Comparison of ENCODE assay signal across 9 cellular contexts in the genomic region with DNA sequence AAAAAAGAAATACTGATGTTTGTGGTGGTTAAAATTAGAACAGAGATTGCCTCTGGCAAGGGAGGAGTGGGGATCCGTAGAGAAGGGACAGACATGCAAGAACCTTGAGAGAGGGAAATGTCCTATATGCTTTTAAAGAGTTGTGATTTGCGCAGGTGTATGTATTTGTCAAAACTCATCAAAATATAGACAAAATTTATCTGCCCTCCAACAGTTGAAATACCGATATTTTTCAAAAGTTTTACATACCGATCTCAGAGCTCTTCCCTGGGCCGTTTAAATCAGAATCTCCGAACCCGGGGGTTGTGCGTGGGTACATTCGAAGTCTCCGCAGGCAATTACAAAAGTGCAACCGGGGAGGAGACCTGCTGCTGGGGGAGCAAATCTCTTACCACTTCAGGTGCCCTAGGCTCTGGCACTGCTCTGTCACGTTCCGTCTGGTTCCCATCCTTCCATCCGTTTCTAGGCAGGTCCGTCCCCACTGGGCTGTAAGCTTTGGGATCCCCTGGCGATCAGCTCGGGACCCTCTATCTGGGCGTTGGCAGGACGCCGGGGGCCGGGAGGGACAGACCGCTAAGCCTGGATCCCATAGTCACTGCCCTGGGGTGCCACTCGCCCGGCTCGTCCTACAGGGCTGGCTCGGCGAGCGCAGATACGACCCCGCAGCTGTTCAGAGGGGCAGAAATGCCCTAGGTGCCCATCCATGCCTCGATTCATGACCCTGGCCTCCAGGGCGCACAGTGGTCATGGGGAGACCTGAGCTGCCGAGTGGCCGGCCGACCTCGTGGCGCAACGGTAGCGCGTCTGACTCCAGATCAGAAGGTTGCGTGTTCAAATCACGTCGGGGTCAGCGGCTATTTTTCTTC. TPM values are rescaled to one million over a fixed set of nuclear protein-coding genes. Genes with fewer than 3 reads are reported as not detected.
DNase-seq lines count a peak whose midpoint lies in the region; ATAC-seq and TF ChIP-seq lines count a peak whose summit lies in the region.
"Had no signal": no experiment of that assay in that cellular context is flagged by ENCODE, and none has a peak within 500 bp of the region (broad histone marks: within the 10 kb centered on the region; RNA-seq: fewer than 3 reads in every experiment).

No MANE protein-coding gene starts in this region.

- TF ChIP-seq CTCF in Peyer's patch (IDR thresholded peaks at IDR 0.05), result no peak
- no peak for TF ChIP-seq CTCF in fibroblast of pulmonary artery (IDR thresholded peaks at IDR 0.05; ENCODE audit: low read length, missing control alignments)
- no peak for TF ChIP-seq CTCF in natural killer cell (IDR thresholded peaks at IDR 0.05)

- peak; percentile 36 to 47 for TF ChIP-seq POLR2A in Peyer's patch (IDR thresholded peaks at IDR 0.05)

- H3K27ac ChIP-seq in Peyer's patch, result peak overlapping the region; percentile 88 to 99 (median 96)

- H3K4me3 ChIP-seq in Peyer's patch (peak overlapping the region; percentile 74 to 93 (median 84)), fibroblast of pulmonary artery (replicated peaks; ENCODE audit: low read depth, low read length) (peak overlapping the region; percentile 91)

- H3K4me3 Mint-ChIP-seq in natural killer cell, result no peak overlapping the region
- no peak overlapping the region for H3K4me3 Mint-ChIP-seq in stimulated activated naive B cell treated with anti-CD40 and anti-IgM and Interleukin-4, amounts not matched to agents 10 μg/mL and 1 μg/mL and 100 μg/mL, for 72 hours
- H3K4me3 Mint-ChIP-seq: dendritic cell treated with granulocyte-macrophage colony-stimulating factor and Interleukin-4, amounts not matched to agents 40 ng/mL and 50 ng/mL, for 4 days had no signal

- no peaks in the 10 kb centered on the region for H3K36me3 Mint-ChIP-seq in natural killer cell
- H3K36me3 Mint-ChIP-seq in stimulated activated naive B cell treated with anti-CD40 and anti-IgM and Interleukin-4, amounts not matched to agents 10 μg/mL and 1 μg/mL and 100 μg/mL, for 72 hours, result no peaks in the 10 kb centered on the region

- H3K4me1 ChIP-seq in Peyer's patch, result peaks cover 3 to 21% (median 12%) of the 10 kb centered on the region in 4 donors

- H3K27ac Mint-ChIP-seq in natural killer cell, result no peak overlapping the region
- no peak overlapping the region for H3K27ac Mint-ChIP-seq in stimulated activated naive B cell treated with anti-CD40 and anti-IgM and Interleukin-4, amounts not matched to agents 10 μg/mL and 1 μg/mL and 100 μg/mL, for 72 hours
- H3K27ac Mint-ChIP-seq: dendritic cell treated with granulocyte-macrophage colony-stimulating factor and Interleukin-4, amounts not matched to agents 40 ng/mL and 50 ng/mL, for 4 days had no signal

- H3K9me3 ChIP-seq in Peyer's patch, result no peaks in the 10 kb centered on the region

- no peaks in the 10 kb centered on the region for H3K27me3 ChIP-seq in Peyer's patch

- H3K9me3 Mint-ChIP-seq in natural killer cell, result no peaks in the 10 kb centered on the region
- no peaks in the 10 kb centered on the region for H3K9me3 Mint-ChIP-seq in stimulated activated naive B cell treated with anti-CD40 and anti-IgM and Interleukin-4, amounts not matched to agents 10 μg/mL and 1 μg/mL and 100 μg/mL, for 72 hours
- H3K9me3 Mint-ChIP-seq: dendritic cell treated with granulocyte-macrophage colony-stimulating factor and Interleukin-4, amounts not matched to agents 40 ng/mL and 50 ng/mL, for 4 days had no signal

- H3K4me1 Mint-ChIP-seq in natural killer cell, result peaks cover 15 to 24% of the 10 kb centered on the region in 2 donors
- peaks cover 10 to 29% of the 10 kb centered on the region in 2 donors for H3K4me1 Mint-ChIP-seq in stimulated activated naive B cell treated with anti-CD40 and anti-IgM and Interleukin-4, amounts not matched to agents 10 μg/mL and 1 μg/mL and 100 μg/mL, for 72 hours

- H3K36me3 ChIP-seq in Peyer's patch, result no peaks in the 10 kb centered on the region

- intact Hi-C loops in natural killer cell (cut with micrococcal nuclease), result loop anchor here (1.0 to 2.0 kb wide), 5 partner anchors 13 to 63 kb away; partner anchors contain the start of genes CTC1 and PFAS

- no peaks in the 10 kb centered on the region for H3K27me3 Mint-ChIP-seq in natural killer cell (ENCODE audit: low read depth in 2 of 2)
- no peaks in the 10 kb centered on the region for H3K27me3 Mint-ChIP-seq in stimulated activated naive B cell treated with anti-CD40 and anti-IgM and Interleukin-4, amounts not matched to agents 10 μg/mL and 1 μg/mL and 100 μg/mL, for 72 hours

- ATAC-seq in HG03442 (IDR thresholded peaks at IDR 0.05; ENCODE audit: unreplicated experiment) (peak; percentile 13), natural killer cell (peak; percentile 19 to 41 (median 35)), GM19035 (IDR thresholded peaks at IDR 0.05; ENCODE audit: unreplicated experiment) (no peak)
- peak; percentile 18 to 31 for ATAC-seq in stimulated activated naive B cell treated with anti-CD40 and anti-IgM and Interleukin-4, amounts not matched to agents 10 μg/mL and 1 μg/mL and 100 μg/mL, for 72 hours (replicated peaks)

- DNase-seq in DMS53 treated with DMSO at 0.1 percent for 48 hours (lab: John Stamatoyannopoulos, UW; ENCODE audit: unreplicated experiment) (peak; percentile 78), Peyer's patch (peak; percentile 92 to 97 (median 95)), activated T-helper 1 cell treated with Interleukin-2 at 50 U/mL for 16 hours (ENCODE audit: low read depth) (peak; percentile 83), fibroblast of pulmonary artery (ENCODE audit: low read depth) (peak; percentile 72), natural killer cell (peak; percentile 97)
- DNase-seq in stimulated activated naive B cell treated with anti-CD40 and anti-IgM and Interleukin-4, amounts not matched to agents 10 μg/mL and 1 μg/mL and 100 μg/mL, for 72 hours, result peak; percentile 82

RNA-seq across cellular contexts. Expression of gene BORCS6, which starts 4.2 kb away (rescaled TPM):
- total RNA-seq in Peyer's patch (10 to 100 TPM; 12.6 to 22.6 (median 17.9) TPM), natural killer cell (10 to 100 TPM; 10.2 to 15.6 (median 11.6) TPM)

RNA-seq across cellular contexts. Expression of gene TMEM107, which starts 9.6 kb away (rescaled TPM):
- total RNA-seq in Peyer's patch (10 to 100 TPM in 3 of 4 donors, 1 to 10 TPM in 1; 6.5 to 27.2 (median 16.4) TPM), natural killer cell (100 to 1,000 TPM in 1 of 3 donors, 10 to 100 TPM in 2; 48.9 to 101 (median 96.1) TPM)

RNA-seq across cellular contexts. Expression of gene VAMP2, which starts 23.1 kb away (rescaled TPM):
- 10 to 100 TPM; 10.7 to 40.2 (median 32.4) TPM for total RNA-seq in Peyer's patch
- total RNA-seq in natural killer cell, result 100 to 1,000 TPM; 191 to 315 (median 234) TPM

RNA-seq across cellular contexts. Expression of gene AURKB, which starts 24.6 kb away (rescaled TPM):
- 100 to 1,000 TPM in 1 of 4 donors, 10 to 100 TPM in 3; 10.5 to 111 (median 19.1) TPM for total RNA-seq in Peyer's patch
- total RNA-seq in natural killer cell, result 1 to 10 TPM; 2.1 to 4.8 (median 4.1) TPM

RNA-seq across cellular contexts. Expression of gene PER1, which starts 33.6 kb away (rescaled TPM):
- total RNA-seq in Peyer's patch (100 to 1,000 TPM in 3 of 4 donors, 10 to 100 TPM in 1; 67.6 to 143 (median 119) TPM), natural killer cell (1,000 to 10,000 TPM in 1 of 3 donors, 100 to 1,000 TPM in 2; 636 to 1,422 (median 923) TPM)

Comparison
In these comparisons a context has a peak if more than half of its experiments do, and no peak if none do; other contexts are left out.
1. RNA of gene VAMP2, which starts 23.1 kb away (total RNA-seq): 191 to 315 TPM in natural killer cell; 10.7 to 40.2 TPM in Peyer's patch; every median in the first group is over 4 times any median in the second.
2. Peak in every context shown above with its lines, with median percentiles within 50 percentile points of each other: DNase-seq.